Comparison of ENCODE assay signal across 11 cellular contexts in genomic region chr3:71478568-71478967, GRCh38.
DNase-seq lines count a peak whose midpoint lies in the region; ATAC-seq and TF ChIP-seq lines count a peak whose summit lies in the region.
"Had no signal": no experiment of that assay in that cellular context is flagged by ENCODE, and none has a peak within 500 bp of the region (broad histone marks: within the 10 kb centered on the region; RNA-seq: fewer than 3 reads in every experiment).

No MANE protein-coding gene starts in this region.

- no peak overlapping the region for H3K9ac ChIP-seq in SK-N-SH

- ATAC-seq in naive thymus-derived CD4-positive, alpha-beta T cell = peak; percentile 88
- no peak for ATAC-seq in HG03354 (IDR thresholded peaks at IDR 0.05; ENCODE audit: poor library complexity, severe bottlenecking, unreplicated experiment)

- 82% methylated on average over 2 of the region's 2 CpGs for WGBS in SK-N-SH (ENCODE audit: low lambda C conversion rate)

- H3K4me2 ChIP-seq in SK-N-SH = no peak overlapping the region

- no peaks in the 10 kb centered on the region for H3F3A ChIP-seq in SK-N-SH (replicated peaks; ENCODE audit: insufficient read depth)

- H3K4me1 ChIP-seq in naive thymus-derived CD4-positive, alpha-beta T cell (ENCODE audit: control insufficient read depth in 2 of 2, insufficient read depth in 2 of 2, low read length in 2 of 2) = peaks cover 12 to 72% of the 10 kb centered on the region in 2 donors
- no peaks in the 10 kb centered on the region; a peak in 1 of 4 replicates for H3K4me1 ChIP-seq in SK-N-SH (ENCODE audit: control insufficient read depth in 1 of 2, insufficient read depth in 2 of 2, low read depth in 1 of 2, low read length in 1 of 2)

- no peaks in the 10 kb centered on the region for H3K9me3 ChIP-seq in naive thymus-derived CD4-positive, alpha-beta T cell (ENCODE audit: control insufficient read depth in 2 of 3, low read length in 3 of 3)
- no peaks in the 10 kb centered on the region for H3K9me3 ChIP-seq in SK-N-SH

- no peak for TF ChIP-seq CTCF in SK-N-SH (IDR thresholded peaks at IDR 0.05)

- H3K27ac ChIP-seq in naive thymus-derived CD4-positive, alpha-beta T cell (ENCODE audit: low read depth, low read length) = peak overlapping the region; percentile 89
- H3K27ac ChIP-seq in SK-N-SH (ENCODE audit: low read depth in 2 of 2, low read length in 1 of 2) = no peak overlapping the region

- TF ChIP-seq EP300 in SK-N-SH (IDR thresholded peaks at IDR 0.05; ENCODE audit: borderline replicate concordance in 1 of 2, low read depth in 1 of 2, low read length in 1 of 2) = no peak

- peaks cover 0 to 13% (median 3%) of the 10 kb centered on the region in 11 donors for H3K9me3 Mint-ChIP-seq in naive thymus-derived CD4-positive, alpha-beta T cell

- H3K9me2 ChIP-seq in SK-N-SH = no peaks in the 10 kb centered on the region

- H3K27ac Mint-ChIP-seq in naive thymus-derived CD4-positive, alpha-beta T cell = peak overlapping the region; percentile 57 to 100 (median 99)

- no peaks in the 10 kb centered on the region for H3K36me3 ChIP-seq in naive thymus-derived CD4-positive, alpha-beta T cell (ENCODE audit: control insufficient read depth in 2 of 3, insufficient read depth in 3 of 3, low read length in 3 of 3)
- no peaks in the 10 kb centered on the region for H3K36me3 ChIP-seq in SK-N-SH (replicated peaks in 1 of 2; ENCODE audit: control insufficient read depth in 1 of 2, insufficient read depth in 2 of 2, low read length in 1 of 2)

- peaks cover 36 to 99% (median 93%) of the 10 kb centered on the region in 7 donors for H3K4me1 Mint-ChIP-seq in naive thymus-derived CD4-positive, alpha-beta T cell

- H3K4me3 Mint-ChIP-seq in naive thymus-derived CD4-positive, alpha-beta T cell = peak overlapping the region in 9 of 10 donors; percentile 59 to 98 (median 86)

- no peak for TF ChIP-seq RAD21 in SK-N-SH (IDR thresholded peaks at IDR 0.05; ENCODE audit: low read length)

- no peak overlapping the region for H3K4me3 ChIP-seq in naive thymus-derived CD4-positive, alpha-beta T cell (ENCODE audit: low read length)
- H3K4me3 ChIP-seq in SK-N-SH (ENCODE audit: low read depth in 2 of 2, low read length in 1 of 2) = no peak overlapping the region

- H4K20me1 ChIP-seq in SK-N-SH (ENCODE audit: insufficient read depth) = no peaks in the 10 kb centered on the region; the same call in 1 of the 2 replicates

- CTCF ChIA-PET in naive thymus-derived CD4-positive, alpha-beta T cell (lab: Charles Lee) = interaction anchor here (0.8 kb wide), 1 partner anchor 20 kb away, joined by 3 read pairs; no protein-coding TSS in a partner anchor
- CTCF ChIA-PET in SK-N-SH (lab: Yijun Ruan, JAX) = no interaction called here

- peaks cover 98% of the 10 kb centered on the region for H3K79me2 ChIP-seq in SK-N-SH (ENCODE audit: insufficient read depth)

- H2AFZ ChIP-seq in SK-N-SH (ENCODE audit: low read depth) = no peak overlapping the region

- no peaks in the 10 kb centered on the region for H3K27me3 Mint-ChIP-seq in naive thymus-derived CD4-positive, alpha-beta T cell

- peaks cover 16 to 55% (median 38%) of the 10 kb centered on the region in 5 donors for H3K36me3 Mint-ChIP-seq in naive thymus-derived CD4-positive, alpha-beta T cell

- intact Hi-C loops in naive thymus-derived CD4-positive, alpha-beta T cell (cut with micrococcal nuclease) = loop anchor here in 1 of 2 donors (2.0 kb wide), 1 partner anchor 14 kb away; no protein-coding TSS in a partner anchor

- POLR2A ChIA-PET in naive thymus-derived CD4-positive, alpha-beta T cell (lab: Charles Lee) = interaction anchor here (0.6 to 6.5 kb wide), 8 partner anchors 11 to 123 kb away, joined by 3 to 56 read pairs (median 7); no protein-coding TSS in a partner anchor
- POLR2A ChIA-PET in SK-N-SH (lab: Yijun Ruan, JAX) = no interaction called here

- DNase-seq in NK-92 treated with Interleukin-12 subunit alpha and Interleukin-12 subunit beta, amount 100 ng/mL, for 24 hours (lab: John Stamatoyannopoulos, UW) = peak; percentile 1
- no peak for DNase-seq in NK-92 (lab: John Stamatoyannopoulos, UW; ENCODE audit: unreplicated experiment)
- DNase-seq in activated naive CD4-positive, alpha-beta T cell treated with Interleukin-2 at 50 U/mL for 16 hours = peak; percentile 76
- peak in 8 of 9 donors; percentile 37 to 88 (median 68) for DNase-seq in naive thymus-derived CD4-positive, alpha-beta T cell
- DNase-seq in stimulated activated naive CD4-positive, alpha-beta T cell (lab: John Stamatoyannopoulos, UW) = peak; percentile 33 to 71 (median 62)
- no peak for DNase-seq in cerebellar cortex (ENCODE audit: low spot score)
- no peak for DNase-seq in SK-N-SH
- DNase-seq: 8988T, cerebellar nuclear complex, NCI-H1694 had no signal

- no peaks in the 10 kb centered on the region for H3K27me3 ChIP-seq in naive thymus-derived CD4-positive, alpha-beta T cell (ENCODE audit: control insufficient read depth in 2 of 2, insufficient read depth in 2 of 2, low read length in 2 of 2)
- H3K27me3 ChIP-seq in SK-N-SH (ENCODE audit: insufficient read depth) = no peaks in the 10 kb centered on the region

TF ChIP-seq in SK-N-SH, 30 proteins besides CTCF, POLR2A, EP300 and RAD21:
- TF ChIP-seq, protein P1, sequence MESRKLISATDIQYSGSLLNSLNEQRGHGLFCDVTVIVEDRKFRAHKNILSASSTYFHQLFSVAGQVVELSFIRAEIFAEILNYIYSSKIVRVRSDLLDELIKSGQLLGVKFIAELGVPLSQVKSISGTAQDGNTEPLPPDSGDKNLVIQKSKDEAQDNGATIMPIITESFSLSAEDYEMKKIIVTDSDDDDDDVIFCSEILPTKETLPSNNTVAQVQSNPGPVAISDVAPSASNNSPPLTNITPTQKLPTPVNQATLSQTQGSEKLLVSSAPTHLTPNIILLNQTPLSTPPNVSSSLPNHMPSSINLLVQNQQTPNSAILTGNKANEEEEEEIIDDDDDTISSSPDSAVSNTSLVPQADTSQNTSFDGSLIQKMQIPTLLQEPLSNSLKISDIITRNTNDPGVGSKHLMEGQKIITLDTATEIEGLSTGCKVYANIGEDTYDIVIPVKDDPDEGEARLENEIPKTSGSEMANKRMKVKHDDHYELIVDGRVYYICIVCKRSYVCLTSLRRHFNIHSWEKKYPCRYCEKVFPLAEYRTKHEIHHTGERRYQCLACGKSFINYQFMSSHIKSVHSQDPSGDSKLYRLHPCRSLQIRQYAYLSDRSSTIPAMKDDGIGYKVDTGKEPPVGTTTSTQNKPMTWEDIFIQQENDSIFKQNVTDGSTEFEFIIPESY (IDR thresholded peaks at IDR 0.05; ENCODE audit: borderline replicate concordance, low read depth) = no peak
- TF ChIP-seq REST (IDR thresholded peaks at IDR 0.05; ENCODE audit: low read depth, low read length) = no peak
- TF ChIP-seq RCOR1 (IDR thresholded peaks at IDR 0.05; ENCODE audit: low read length) = no peak
- no peak for TF ChIP-seq POLR2AphosphoS5 (IDR thresholded peaks at IDR 0.05; ENCODE audit: low read depth, low read length)

Comparison
In these comparisons a context has a peak if more than half of its experiments do, and no peak if none do; other contexts are left out.
1. DNase-seq: peak in NK-92 treated with Interleukin-12 subunit alpha and Interleukin-12 subunit beta, amount 100 ng/mL, for 24 hours (single experiment), activated naive CD4-positive, alpha-beta T cell treated with Interleukin-2 at 50 U/mL for 16 hours (single experiment), naive thymus-derived CD4-positive, alpha-beta T cell (8 of 9) and stimulated activated naive CD4-positive, alpha-beta T cell (6 of 6); none in NK-92 (single experiment), cerebellar cortex (single experiment) and SK-N-SH (single experiment).